In genomic region chr1:66445492-66446181, GRCh38 we compare ENCODE assay signal across 8 cellular contexts.
DNase-seq lines count a peak whose midpoint lies in the region; ATAC-seq and TF ChIP-seq lines count a peak whose summit lies in the region.

No MANE protein-coding gene starts in this region.

- peaks cover 15% of the 10 kb centered on the region for H3K4me1 Mint-ChIP-seq in GM23338

- H3K27ac Mint-ChIP-seq in GM23338: no peak overlapping the region; the same call in 1 of the 2 replicates

- TF ChIP-seq CTCF in GM23338 (conservative IDR thresholded peaks at IDR 0.05; ENCODE audit: low read depth in 2 of 2): 0 out of 4 replicates have a peak, but pooled peaks of 1 of the 2 experiments have one; percentile 2
- TF ChIP-seq CTCF in vagina (IDR thresholded peaks at IDR 0.05): no peak

- H3K4me2 ChIP-seq in GM23338: no peak overlapping the region

- peaks cover 1% of the 10 kb centered on the region for H3K27me3 Mint-ChIP-seq in GM23338 (ENCODE audit: insufficient read depth, low read depth, poor library complexity)

- peak; percentile 42; the same call in 2 of the 3 replicates for ATAC-seq in GM23338

- no peak overlapping the region for H3K4me3 ChIP-seq in GM23338
- no peak overlapping the region for H3K4me3 ChIP-seq in vagina

- peaks cover 8% of the 10 kb centered on the region; the same call in 1 of the 2 replicates for H3K4me1 ChIP-seq in GM23338 (ENCODE audit: insufficient read depth)
- peaks cover 9% of the 10 kb centered on the region for H3K4me1 ChIP-seq in vagina

- H3K79me2 ChIP-seq in GM23338 (replicated peaks; ENCODE audit: insufficient read depth): no peaks in the 10 kb centered on the region

- H3K27me3 ChIP-seq in GM23338 (ENCODE audit: insufficient read depth): no peaks in the 10 kb centered on the region
- H3K27me3 ChIP-seq in vagina: no peaks in the 10 kb centered on the region

- no peaks in the 10 kb centered on the region for H3F3A ChIP-seq in GM23338 (replicated peaks; ENCODE audit: low read depth)

- H3K9me3 Mint-ChIP-seq in GM23338: no peaks in the 10 kb centered on the region

- H3K36me3 Mint-ChIP-seq in GM23338 (ENCODE audit: low read depth): no peaks in the 10 kb centered on the region

- H3K9me3 ChIP-seq in vagina: no peaks in the 10 kb centered on the region

- peak; percentile 20 for TF ChIP-seq POLR2A in GM15510 (IDR thresholded peaks at IDR 0.05; ENCODE audit: borderline replicate concordance, extremely low read depth, insufficient read length)
- no peak for TF ChIP-seq POLR2A in vagina (IDR thresholded peaks at IDR 0.05)

- no peaks in the 10 kb centered on the region for H3K9me2 ChIP-seq in GM23338 (ENCODE audit: insufficient read depth)

- no peak overlapping the region for H3K4me3 Mint-ChIP-seq in GM23338

- no peaks in the 10 kb centered on the region for H4K20me1 ChIP-seq in GM23338 (replicated peaks; ENCODE audit: insufficient read depth)

- H3K36me3 ChIP-seq in GM23338 (ENCODE audit: insufficient read depth) (no peaks in the 10 kb centered on the region), vagina (no peaks in the 10 kb centered on the region)

- H3K27ac ChIP-seq in GM23338 (ENCODE audit: low read depth): no peak overlapping the region
- H3K27ac ChIP-seq in temporal lobe (ENCODE audit: low read depth, low read length): peak overlapping the region; percentile 69
- no peak overlapping the region for H3K27ac ChIP-seq in vagina

- intact Hi-C loops in vagina (cut with DNase I): loop anchor here (5.0 kb wide), 2 partner anchors 198 to 488 kb away; no protein-coding TSS in a partner anchor

- no peak for DNase-seq in GM23338 (ENCODE audit: low spot score)
- peak; percentile 10 for DNase-seq in NOMO-1 treated with DMSO at 0.1 percent for 48 hours (lab: John Stamatoyannopoulos, UW; ENCODE audit: unreplicated experiment)
- peak; percentile 58 for DNase-seq in activated naive CD4-positive, alpha-beta T cell treated with Interleukin-2 at 50 U/mL for 16 hours
- peak; percentile 13 for DNase-seq in mucosa of gallbladder (ENCODE audit: low spot score)
- no peak for DNase-seq in vagina (ENCODE audit: extremely low spot score in 2 of 2)
- no peak for DNase-seq in HUDEP-2 (lab: John Stamatoyannopoulos, UW; ENCODE audit: unreplicated experiment in 76 of 76)

- peak overlapping the region; percentile 86; the same call in 1 of the 2 replicates for H2AFZ ChIP-seq in GM23338

TF ChIP-seq in GM23338, 12 proteins besides CTCF, POLR2A, EP300 and RAD21:
- TF ChIP-seq, protein P1, sequence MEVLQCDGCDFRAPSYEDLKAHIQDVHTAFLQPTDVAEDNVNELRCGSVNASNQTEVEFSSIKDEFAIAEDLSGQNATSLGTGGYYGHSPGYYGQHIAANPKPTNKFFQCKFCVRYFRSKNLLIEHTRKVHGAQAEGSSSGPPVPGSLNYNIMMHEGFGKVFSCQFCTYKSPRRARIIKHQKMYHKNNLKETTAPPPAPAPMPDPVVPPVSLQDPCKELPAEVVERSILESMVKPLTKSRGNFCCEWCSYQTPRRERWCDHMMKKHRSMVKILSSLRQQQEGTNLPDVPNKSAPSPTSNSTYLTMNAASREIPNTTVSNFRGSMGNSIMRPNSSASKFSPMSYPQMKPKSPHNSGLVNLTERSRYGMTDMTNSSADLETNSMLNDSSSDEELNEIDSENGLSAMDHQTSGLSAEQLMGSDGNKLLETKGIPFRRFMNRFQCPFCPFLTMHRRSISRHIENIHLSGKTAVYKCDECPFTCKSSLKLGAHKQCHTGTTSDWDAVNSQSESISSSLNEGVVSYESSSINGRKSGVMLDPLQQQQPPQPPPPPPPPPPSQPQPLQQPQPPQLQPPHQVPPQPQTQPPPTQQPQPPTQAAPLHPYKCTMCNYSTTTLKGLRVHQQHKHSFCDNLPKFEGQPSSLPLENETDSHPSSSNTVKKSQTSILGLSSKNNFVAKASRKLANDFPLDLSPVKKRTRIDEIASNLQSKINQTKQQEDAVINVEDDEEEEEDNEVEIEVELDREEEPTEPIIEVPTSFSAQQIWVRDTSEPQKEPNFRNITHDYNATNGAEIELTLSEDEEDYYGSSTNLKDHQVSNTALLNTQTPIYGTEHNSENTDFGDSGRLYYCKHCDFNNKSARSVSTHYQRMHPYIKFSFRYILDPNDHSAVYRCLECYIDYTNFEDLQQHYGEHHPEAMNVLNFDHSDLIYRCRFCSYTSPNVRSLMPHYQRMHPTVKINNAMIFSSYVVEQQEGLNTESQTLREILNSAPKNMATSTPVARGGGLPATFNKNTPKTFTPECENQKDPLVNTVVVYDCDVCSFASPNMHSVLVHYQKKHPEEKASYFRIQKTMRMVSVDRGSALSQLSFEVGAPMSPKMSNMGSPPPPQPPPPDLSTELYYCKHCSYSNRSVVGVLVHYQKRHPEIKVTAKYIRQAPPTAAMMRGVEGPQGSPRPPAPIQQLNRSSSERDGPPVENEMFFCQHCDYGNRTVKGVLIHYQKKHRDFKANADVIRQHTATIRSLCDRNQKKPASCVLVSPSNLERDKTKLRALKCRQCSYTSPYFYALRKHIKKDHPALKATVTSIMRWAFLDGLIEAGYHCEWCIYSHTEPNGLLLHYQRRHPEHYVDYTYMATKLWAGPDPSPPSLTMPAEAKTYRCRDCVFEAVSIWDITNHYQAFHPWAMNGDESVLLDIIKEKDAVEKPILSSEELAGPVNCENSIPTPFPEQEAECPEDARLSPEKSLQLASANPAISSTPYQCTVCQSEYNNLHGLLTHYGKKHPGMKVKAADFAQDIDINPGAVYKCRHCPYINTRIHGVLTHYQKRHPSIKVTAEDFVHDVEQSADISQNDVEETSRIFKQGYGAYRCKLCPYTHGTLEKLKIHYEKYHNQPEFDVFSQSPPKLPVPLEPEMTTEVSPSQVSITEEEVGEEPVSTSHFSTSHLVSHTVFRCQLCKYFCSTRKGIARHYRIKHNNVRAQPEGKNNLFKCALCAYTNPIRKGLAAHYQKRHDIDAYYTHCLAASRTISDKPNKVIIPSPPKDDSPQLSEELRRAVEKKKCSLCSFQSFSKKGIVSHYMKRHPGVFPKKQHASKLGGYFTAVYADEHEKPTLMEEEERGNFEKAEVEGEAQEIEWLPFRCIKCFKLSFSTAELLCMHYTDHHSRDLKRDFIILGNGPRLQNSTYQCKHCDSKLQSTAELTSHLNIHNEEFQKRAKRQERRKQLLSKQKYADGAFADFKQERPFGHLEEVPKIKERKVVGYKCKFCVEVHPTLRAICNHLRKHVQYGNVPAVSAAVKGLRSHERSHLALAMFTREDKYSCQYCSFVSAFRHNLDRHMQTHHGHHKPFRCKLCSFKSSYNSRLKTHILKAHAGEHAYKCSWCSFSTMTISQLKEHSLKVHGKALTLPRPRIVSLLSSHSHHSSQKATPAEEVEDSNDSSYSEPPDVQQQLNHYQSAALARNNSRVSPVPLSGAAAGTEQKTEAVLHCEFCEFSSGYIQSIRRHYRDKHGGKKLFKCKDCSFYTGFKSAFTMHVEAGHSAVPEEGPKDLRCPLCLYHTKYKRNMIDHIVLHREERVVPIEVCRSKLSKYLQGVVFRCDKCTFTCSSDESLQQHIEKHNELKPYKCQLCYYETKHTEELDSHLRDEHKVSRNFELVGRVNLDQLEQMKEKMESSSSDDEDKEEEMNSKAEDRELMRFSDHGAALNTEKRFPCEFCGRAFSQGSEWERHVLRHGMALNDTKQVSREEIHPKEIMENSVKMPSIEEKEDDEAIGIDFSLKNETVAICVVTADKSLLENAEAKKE (CRISPR knock-in tag; IDR thresholded peaks at IDR 0.05): no peak
- no peak for TF ChIP-seq JUNB (IDR thresholded peaks at IDR 0.05; ENCODE audit: unreplicated experiment)
- TF ChIP-seq EZH2phosphoT487 (IDR thresholded peaks at IDR 0.05; ENCODE audit: unreplicated experiment): no peak
- TF ChIP-seq STAT1 (IDR thresholded peaks at IDR 0.05; ENCODE audit: unreplicated experiment): no peak
- no peak for TF ChIP-seq POLR2AphosphoS5 (IDR thresholded peaks at IDR 0.05; ENCODE audit: low read depth)
- TF ChIP-seq ZNF331 (CRISPR knock-in tag; IDR thresholded peaks at IDR 0.05; ENCODE audit: low read depth): no peak
- no peak for TF ChIP-seq REST (IDR thresholded peaks at IDR 0.05; ENCODE audit: unreplicated experiment)
- no peak for TF ChIP-seq EZH2 (IDR thresholded peaks at IDR 0.05; ENCODE audit: low read depth, unreplicated experiment)
- TF ChIP-seq, protein P2, sequence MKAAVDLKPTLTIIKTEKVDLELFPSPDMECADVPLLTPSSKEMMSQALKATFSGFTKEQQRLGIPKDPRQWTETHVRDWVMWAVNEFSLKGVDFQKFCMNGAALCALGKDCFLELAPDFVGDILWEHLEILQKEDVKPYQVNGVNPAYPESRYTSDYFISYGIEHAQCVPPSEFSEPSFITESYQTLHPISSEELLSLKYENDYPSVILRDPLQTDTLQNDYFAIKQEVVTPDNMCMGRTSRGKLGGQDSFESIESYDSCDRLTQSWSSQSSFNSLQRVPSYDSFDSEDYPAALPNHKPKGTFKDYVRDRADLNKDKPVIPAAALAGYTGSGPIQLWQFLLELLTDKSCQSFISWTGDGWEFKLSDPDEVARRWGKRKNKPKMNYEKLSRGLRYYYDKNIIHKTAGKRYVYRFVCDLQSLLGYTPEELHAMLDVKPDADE (IDR thresholded peaks at IDR 0.05): no peak
- no peak for TF ChIP-seq ZNF114 (CRISPR knock-in tag; IDR thresholded peaks at IDR 0.05)
- no peak for TF ChIP-seq NANOG (IDR thresholded peaks at IDR 0.05; ENCODE audit: borderline replicate concordance)
- TF ChIP-seq CREB1 (CRISPR knock-in tag; IDR thresholded peaks at IDR 0.05; ENCODE audit: low read depth): no peak

Comparison
In these comparisons a context has a peak if more than half of its experiments do, and no peak if none do; other contexts are left out.
1. DNase-seq: peak in NOMO-1 treated with DMSO at 0.1 percent for 48 hours (single experiment), activated naive CD4-positive, alpha-beta T cell treated with Interleukin-2 at 50 U/mL for 16 hours (single experiment) and mucosa of gallbladder (single experiment); none in GM23338 (single experiment), vagina (0 of 2) and HUDEP-2 (0 of 76).